ENCODE assay signal across 8 cellular contexts in the genomic region with DNA sequence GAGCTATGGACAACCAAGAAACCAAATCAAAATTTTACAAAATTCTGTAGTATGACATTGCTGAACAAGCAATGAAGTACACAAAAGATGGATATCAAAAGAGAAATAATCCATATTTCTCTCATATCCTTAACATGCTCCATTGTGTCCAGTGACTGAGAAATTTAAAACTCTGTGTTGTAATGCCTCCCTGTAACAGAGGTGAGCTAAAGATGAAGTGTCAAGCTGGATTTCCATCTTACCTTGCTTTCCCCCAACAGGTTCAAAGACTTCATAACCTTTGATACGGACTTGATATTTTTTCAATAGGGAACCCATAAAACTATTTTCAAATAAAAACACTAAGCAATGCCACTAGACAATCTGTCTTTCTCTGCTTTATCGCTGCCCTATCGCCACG.
DNase-seq lines count a peak whose midpoint lies in the region; ATAC-seq and TF ChIP-seq lines count a peak whose summit lies in the region.

No MANE protein-coding gene starts in this region.

- H3K36me3 Mint-ChIP-seq in chondrocyte (ENCODE audit: low read depth): no peaks in the 10 kb centered on the region
- no peaks in the 10 kb centered on the region for H3K36me3 Mint-ChIP-seq in naive thymus-derived CD8-positive, alpha-beta T cell

- H3K4me1 ChIP-seq in Karpas-422 (ENCODE audit: low read length): peaks cover 62% of the 10 kb centered on the region

- POLR2A ChIA-PET in naive thymus-derived CD8-positive, alpha-beta T cell (lab: Charles Lee): interaction anchor here (0.5 to 7.0 kb wide), 15 partner anchors 8 to 115 kb away, joined by 4 to 277 read pairs (median 23); a partner anchor contains a TSS

- no peaks in the 10 kb centered on the region for H3K27me3 ChIP-seq in Karpas-422 (ENCODE audit: low read length)

- TF ChIP-seq CTCF in AG09309 (IDR thresholded peaks at IDR 0.05; ENCODE audit: control insufficient read depth, insufficient read depth, low read depth, low read length, missing control alignments) (no peak), chondrocyte (IDR thresholded peaks at IDR 0.05) (no peak)

- H3K4me3 ChIP-seq in AG09309 (ENCODE audit: control insufficient read depth, low read depth, low read length) (peak overlapping the region; percentile 95), Karpas-422 (ENCODE audit: low read length) (peak overlapping the region; percentile 69)

- peaks cover 23% of the 10 kb centered on the region for H3K4me1 Mint-ChIP-seq in chondrocyte (ENCODE audit: low read depth)
- H3K4me1 Mint-ChIP-seq in naive thymus-derived CD8-positive, alpha-beta T cell: peaks cover 13 to 32% (median 26%) of the 10 kb centered on the region in 4 donors

- H3K79me2 ChIP-seq in Karpas-422 (ENCODE audit: low read length): peaks cover 58% of the 10 kb centered on the region

- H3K9ac ChIP-seq in Karpas-422 (ENCODE audit: low read length): peak overlapping the region; percentile 93

- H3K27me3 Mint-ChIP-seq in chondrocyte (ENCODE audit: low read depth): no peaks in the 10 kb centered on the region
- H3K27me3 Mint-ChIP-seq in naive thymus-derived CD8-positive, alpha-beta T cell: no peaks in the 10 kb centered on the region

- H3K27ac Mint-ChIP-seq in chondrocyte (ENCODE audit: unreplicated experiment): peak overlapping the region; percentile 99
- H3K27ac Mint-ChIP-seq in naive thymus-derived CD8-positive, alpha-beta T cell: peak overlapping the region; percentile 91 to 99 (median 96)

- H4K20me1 ChIP-seq in Karpas-422 (ENCODE audit: insufficient read depth, low read depth, low read length): no peaks in the 10 kb centered on the region

- no peaks in the 10 kb centered on the region for H3K9me2 ChIP-seq in Karpas-422 (replicated peaks; ENCODE audit: insufficient read depth, low read length)

- H3K4me2 ChIP-seq in Karpas-422 (ENCODE audit: low read depth, low read length, poor library complexity, severe bottlenecking): peak overlapping the region; percentile 81

- no peak for TF ChIP-seq POLR2A in GM18505 (IDR thresholded peaks at IDR 0.05; ENCODE audit: borderline replicate concordance, extremely low read depth, insufficient read depth, insufficient read length)

- H3K9me3 Mint-ChIP-seq in chondrocyte (ENCODE audit: low read depth): no peaks in the 10 kb centered on the region
- H3K9me3 Mint-ChIP-seq in naive thymus-derived CD8-positive, alpha-beta T cell: no peaks in the 10 kb centered on the region

- H3K36me3 ChIP-seq in Karpas-422 (ENCODE audit: insufficient read depth, low read length): no peaks in the 10 kb centered on the region; the same call in 1 of the 2 replicates

- no peaks in the 10 kb centered on the region for H3K9me3 ChIP-seq in Karpas-422 (ENCODE audit: low read length)

- H3K4me3 Mint-ChIP-seq in chondrocyte (ENCODE audit: unreplicated experiment): peak overlapping the region; percentile 97
- H3K4me3 Mint-ChIP-seq in naive thymus-derived CD8-positive, alpha-beta T cell: peak overlapping the region; percentile 88 to 100 (median 98)

- DNase-seq in AG09309 (ENCODE audit: low read depth): no peak
- peak; percentile 78 for DNase-seq in Karpas-422
- no peak for DNase-seq in chondrocyte (ENCODE audit: low spot score)
- DNase-seq in naive thymus-derived CD8-positive, alpha-beta T cell: no peak
- DNase-seq in activated effector memory CD4-positive, alpha-beta T cell treated with Interleukin-2 at 50 U/mL for 16 hours: no peak
- no peak for DNase-seq in SW 1271 (lab: John Stamatoyannopoulos, UW)

- no peak overlapping the region; the same call in 1 of the 2 replicates for H2AFZ ChIP-seq in Karpas-422 (ENCODE audit: low read length)

- H3K27ac ChIP-seq in Karpas-422 (ENCODE audit: low read length): peak overlapping the region; percentile 93

- no peak for ATAC-seq in naive thymus-derived CD8-positive, alpha-beta T cell
- no peak for ATAC-seq in HG02885 (IDR thresholded peaks at IDR 0.05; ENCODE audit: poor library complexity, unreplicated experiment)
- no peak for ATAC-seq in GM18505 (IDR thresholded peaks at IDR 0.05; ENCODE audit: unreplicated experiment)
